8 cellular contexts compared by ENCODE assay signal in genomic region chr1:1232224-1232800, GRCh38. TPM values are rescaled to one million over a fixed set of nuclear protein-coding genes. Genes with fewer than 3 reads are reported as not detected.
DNase-seq lines count a peak whose midpoint lies in the region; ATAC-seq and TF ChIP-seq lines count a peak whose summit lies in the region.

Gene B3GALT6, plus strand, starts transcription at chr1:1232237. Its CDS starts 42 bp downstream, at chr1:1232279.

- peaks cover 3% of the 10 kb centered on the region; the same call in 1 of the 2 replicates for H3K9me3 Mint-ChIP-seq in WTC11

- H3K27ac ChIP-seq in gastrocnemius medialis, result peak within 1 kb of the TSS; percentile 87 to 98 (median 93)

- peaks cover 23% of the 10 kb centered on the region in 2 donors for H3K4me1 ChIP-seq in gastrocnemius medialis

- no peaks in the 10 kb centered on the region for H3K27me3 Mint-ChIP-seq in WTC11 (ENCODE audit: low read depth)

- CTCF ChIA-PET in WTC11 (lab: Charles Lee), result interaction anchor here (2.0 to 2.3 kb wide), 2 partner anchors 59 to 110 kb away, joined by 9 to 19 read pairs; no protein-coding TSS in a partner anchor

- peak within 1 kb of the TSS; percentile 81 for H3K27ac Mint-ChIP-seq in WTC11

- intact Hi-C loops in left cardiac atrium (cut with DNase I), result loop anchor here in 1 of 2 donors (5.0 kb wide), 1 partner anchor 115 kb away; the partner anchor contains the start of gene C1orf159
- intact Hi-C loops in gastrocnemius medialis (cut with DNase I; ENCODE audit: low total_unique reads), result loop anchor here (1.0 kb wide), 1 partner anchor 41 kb away; the partner anchor contains the start of gene UBE2J2

- H3K36me3 Mint-ChIP-seq in WTC11, result peaks cover 10% of the 10 kb centered on the region

- peak; percentile 47 for DNase-seq in stimulated activated CD4-positive, alpha-beta T cell treated with anti-CD3 and anti-CD28 coated beads, Interleukin-2, amount 100 ng/mL, for 4 hours (ENCODE audit: low read depth)
- no peak for DNase-seq in stimulated activated CD4-positive, alpha-beta T cell treated with anti-CD3 and anti-CD28 coated beads, Interleukin-12 subunit alpha, Interleukin-12 subunit beta, amount 100 ng/mL, for 4 hours
- DNase-seq in WTC11 (ENCODE audit: low spot score) (no peak), left cardiac atrium (no peak), gastrocnemius medialis (no peak), NCI-H446 (lab: John Stamatoyannopoulos, UW) (no peak), GM10266 (ENCODE audit: extremely low spot score) (no peak)

- H3K4me1 Mint-ChIP-seq in WTC11, result peaks cover 10% of the 10 kb centered on the region

- POLR2A ChIA-PET in WTC11 (lab: Charles Lee), result no interaction called here

- H3K4me3 Mint-ChIP-seq in WTC11, result peak within 1 kb of the TSS; percentile 90

- H3K9me3 ChIP-seq in gastrocnemius medialis, result no peaks in the 10 kb centered on the region

- H3K4me3 ChIP-seq in gastrocnemius medialis, result peak within 1 kb of the TSS; percentile 88 to 99 (median 91)

- peak in 1 of 2 donors; percentile 3 for TF ChIP-seq POLR2A in gastrocnemius medialis (IDR thresholded peaks at IDR 0.05)

- peaks cover 2 to 4% (median 2%) of the 10 kb centered on the region in 3 donors for H3K27me3 ChIP-seq in gastrocnemius medialis

- in situ Hi-C loops in gastrocnemius medialis (cut with MboI; ENCODE audit: low sequenced_read_pairs in 4 of 4), result no loop called here

- H3K36me3 ChIP-seq in gastrocnemius medialis, result peaks cover 0 to 14% of the 10 kb centered on the region in 2 donors

- ATAC-seq in WTC11 (no peak), left cardiac atrium (no peak), gastrocnemius medialis (peak; percentile 13 to 20), HG03565 (IDR thresholded peaks at IDR 0.05; ENCODE audit: unreplicated experiment) (no peak)

- TF ChIP-seq CTCF in WTC11 (IDR thresholded peaks at IDR 0.05), result no peak
- TF ChIP-seq CTCF in gastrocnemius medialis (IDR thresholded peaks at IDR 0.05 in 4 of 5, conservative IDR thresholded peaks at IDR 0.05 in 1 of 5), result no peak
- no peak for TF ChIP-seq CTCF in GM10266 (IDR thresholded peaks at IDR 0.05; ENCODE audit: control insufficient read depth, insufficient read depth, low read depth, missing control alignments)

TF ChIP-seq in WTC11, 78 proteins besides CTCF, POLR2A, EP300 and RAD21 (continues in another document):
- TF ChIP-seq AFF4 (CRISPR knock-in tag; IDR thresholded peaks at IDR 0.05; ENCODE audit: borderline replicate concordance) (no peak), FOXK1 (CRISPR knock-in tag; IDR thresholded peaks at IDR 0.05) (peak; percentile 77; the same call in 1 of the 2 replicates), TEAD4 (CRISPR knock-in tag; IDR thresholded peaks at IDR 0.05) (peak; percentile 92; the same call in 1 of the 2 replicates), ZNF219 (CRISPR knock-in tag; IDR thresholded peaks at IDR 0.05; ENCODE audit: borderline replicate concordance) (peak; percentile 93), FOXP1 (CRISPR knock-in tag; IDR thresholded peaks at IDR 0.05; ENCODE audit: borderline replicate concordance) (peak; percentile 98), ELF4 (CRISPR knock-in tag; IDR thresholded peaks at IDR 0.05; ENCODE audit: low read depth) (no peak), ZNF121 (CRISPR knock-in tag; IDR thresholded peaks at IDR 0.05) (0 out of 2 replicates have a peak, but pooled peaks have one; percentile 61), MYBL2 (CRISPR knock-in tag; IDR thresholded peaks at IDR 0.05) (peak; percentile 81; the same call in 1 of the 2 replicates), ATF1 (CRISPR knock-in tag; IDR thresholded peaks at IDR 0.05) (no peak), MXD4 (CRISPR knock-in tag; IDR thresholded peaks at IDR 0.05; ENCODE audit: borderline replicate concordance) (no peak), IRF2 (CRISPR knock-in tag; IDR thresholded peaks at IDR 0.05; ENCODE audit: borderline replicate concordance, low read depth) (peak; percentile 91), TEAD1 (CRISPR knock-in tag; IDR thresholded peaks at IDR 0.05) (peak; percentile 83; the same call in 1 of the 2 replicates), RELA (CRISPR knock-in tag; IDR thresholded peaks at IDR 0.05; ENCODE audit: borderline replicate concordance) (0 out of 2 replicates have a peak, but pooled peaks have one; percentile 22), ZNF423 (CRISPR knock-in tag; IDR thresholded peaks at IDR 0.05) (no peak), ZBTB21 (CRISPR knock-in tag; IDR thresholded peaks at IDR 0.05; ENCODE audit: borderline replicate concordance) (no peak), JUN (CRISPR knock-in tag; IDR thresholded peaks at IDR 0.05) (peak; percentile 93; the same call in 1 of the 2 replicates)
- TF ChIP-seq, protein P1, sequence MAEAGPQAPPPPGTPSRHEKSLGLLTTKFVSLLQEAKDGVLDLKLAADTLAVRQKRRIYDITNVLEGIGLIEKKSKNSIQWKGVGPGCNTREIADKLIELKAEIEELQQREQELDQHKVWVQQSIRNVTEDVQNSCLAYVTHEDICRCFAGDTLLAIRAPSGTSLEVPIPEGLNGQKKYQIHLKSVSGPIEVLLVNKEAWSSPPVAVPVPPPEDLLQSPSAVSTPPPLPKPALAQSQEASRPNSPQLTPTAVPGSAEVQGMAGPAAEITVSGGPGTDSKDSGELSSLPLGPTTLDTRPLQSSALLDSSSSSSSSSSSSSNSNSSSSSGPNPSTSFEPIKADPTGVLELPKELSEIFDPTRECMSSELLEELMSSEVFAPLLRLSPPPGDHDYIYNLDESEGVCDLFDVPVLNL (CRISPR knock-in tag; IDR thresholded peaks at IDR 0.05; ENCODE audit: borderline replicate concordance, low read depth), result peak; percentile 76; the same call in 1 of the 2 replicates
- TF ChIP-seq, protein P2, sequence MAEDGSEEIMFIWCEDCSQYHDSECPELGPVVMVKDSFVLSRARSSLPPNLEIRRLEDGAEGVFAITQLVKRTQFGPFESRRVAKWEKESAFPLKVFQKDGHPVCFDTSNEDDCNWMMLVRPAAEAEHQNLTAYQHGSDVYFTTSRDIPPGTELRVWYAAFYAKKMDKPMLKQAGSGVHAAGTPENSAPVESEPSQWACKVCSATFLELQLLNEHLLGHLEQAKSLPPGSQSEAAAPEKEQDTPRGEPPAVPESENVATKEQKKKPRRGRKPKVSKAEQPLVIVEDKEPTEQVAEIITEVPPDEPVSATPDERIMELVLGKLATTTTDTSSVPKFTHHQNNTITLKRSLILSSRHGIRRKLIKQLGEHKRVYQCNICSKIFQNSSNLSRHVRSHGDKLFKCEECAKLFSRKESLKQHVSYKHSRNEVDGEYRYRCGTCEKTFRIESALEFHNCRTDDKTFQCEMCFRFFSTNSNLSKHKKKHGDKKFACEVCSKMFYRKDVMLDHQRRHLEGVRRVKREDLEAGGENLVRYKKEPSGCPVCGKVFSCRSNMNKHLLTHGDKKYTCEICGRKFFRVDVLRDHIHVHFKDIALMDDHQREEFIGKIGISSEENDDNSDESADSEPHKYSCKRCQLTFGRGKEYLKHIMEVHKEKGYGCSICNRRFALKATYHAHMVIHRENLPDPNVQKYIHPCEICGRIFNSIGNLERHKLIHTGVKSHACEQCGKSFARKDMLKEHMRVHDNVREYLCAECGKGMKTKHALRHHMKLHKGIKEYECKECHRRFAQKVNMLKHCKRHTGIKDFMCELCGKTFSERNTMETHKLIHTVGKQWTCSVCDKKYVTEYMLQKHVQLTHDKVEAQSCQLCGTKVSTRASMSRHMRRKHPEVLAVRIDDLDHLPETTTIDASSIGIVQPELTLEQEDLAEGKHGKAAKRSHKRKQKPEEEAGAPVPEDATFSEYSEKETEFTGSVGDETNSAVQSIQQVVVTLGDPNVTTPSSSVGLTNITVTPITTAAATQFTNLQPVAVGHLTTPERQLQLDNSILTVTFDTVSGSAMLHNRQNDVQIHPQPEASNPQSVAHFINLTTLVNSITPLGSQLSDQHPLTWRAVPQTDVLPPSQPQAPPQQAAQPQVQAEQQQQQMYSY (CRISPR knock-in tag; IDR thresholded peaks at IDR 0.05), result peak; percentile 62
- TF ChIP-seq, protein P3, sequence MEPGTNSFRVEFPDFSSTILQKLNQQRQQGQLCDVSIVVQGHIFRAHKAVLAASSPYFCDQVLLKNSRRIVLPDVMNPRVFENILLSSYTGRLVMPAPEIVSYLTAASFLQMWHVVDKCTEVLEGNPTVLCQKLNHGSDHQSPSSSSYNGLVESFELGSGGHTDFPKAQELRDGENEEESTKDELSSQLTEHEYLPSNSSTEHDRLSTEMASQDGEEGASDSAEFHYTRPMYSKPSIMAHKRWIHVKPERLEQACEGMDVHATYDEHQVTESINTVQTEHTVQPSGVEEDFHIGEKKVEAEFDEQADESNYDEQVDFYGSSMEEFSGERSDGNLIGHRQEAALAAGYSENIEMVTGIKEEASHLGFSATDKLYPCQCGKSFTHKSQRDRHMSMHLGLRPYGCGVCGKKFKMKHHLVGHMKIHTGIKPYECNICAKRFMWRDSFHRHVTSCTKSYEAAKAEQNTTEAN (CRISPR knock-in tag; IDR thresholded peaks at IDR 0.05), result no peak

RNA-seq across cellular contexts. Expression of gene B3GALT6, which starts in this region (rescaled TPM):
- 18.8 to 21.4 TPM (median 20.0 TPM) in 3 replicates for total RNA-seq in WTC11 (2021)
- 10 to 100 TPM; 11.3 to 16.0 TPM for total RNA-seq in left cardiac atrium
- 10 to 100 TPM in 3 of 4 donors, 1 to 10 TPM in 1; 8.5 to 32.8 (median 20.6) TPM for total RNA-seq in gastrocnemius medialis

Comparison
In these comparisons a context has a peak if more than half of its experiments do, and no peak if none do; other contexts are left out.
1. ATAC-seq: peak in gastrocnemius medialis (2 of 2); none in WTC11 (single experiment), left cardiac atrium (0 of 2) and HG03565 (single experiment).